ENCODE assay signal across 30 cellular contexts in genomic region chr1:119489201-119489600, GRCh38. TPM values are rescaled to one million over a fixed set of nuclear protein-coding genes. Genes with fewer than 3 reads are reported as not detected.
"Had no signal": no experiment of that assay in that cellular context is flagged by ENCODE, and none has a peak within 500 bp of the region (broad histone marks: within the 10 kb centered on the region; RNA-seq: fewer than 3 reads in every experiment).

No MANE protein-coding gene starts in this region.

- H3K4me1 ChIP-seq: left lung, right atrium auricular region, right lobe of liver, suprapubic skin, tibial artery, uterus had no signal

- H3K4me3 ChIP-seq: left lung, lung, mucosa of descending colon, ovary, right atrium auricular region, right lobe of liver, skin epidermis, suprapubic skin, thoracic aorta, tibial artery, uterus had no signal

- H3K27ac ChIP-seq: left lung, ovary, right atrium auricular region, right lobe of liver, skin epidermis, suprapubic skin, thoracic aorta, tibial artery, uterus had no signal

- H3K36me3 ChIP-seq: left lung, ovary, right atrium auricular region, right lobe of liver, suprapubic skin, thoracic aorta, tibial artery, uterus had no signal

- ATAC-seq: left colon; left lung; mucosa of descending colon; naive thymus-derived CD4-positive, alpha-beta T cell; natural killer cell treated with Interleukin-12 subunit alpha and Interleukin-12 subunit beta and Interleukin-15 and Interleukin-18, amount 100 ng/mL, for 72 hours; stimulated activated naive B cell treated with anti-CD40 and anti-IgM and Interleukin-4, amounts not matched to agents 10 μg/mL and 1 μg/mL and 100 μg/mL, for 72 hours; stimulated activated naive CD8-positive, alpha-beta T cell treated with anti-CD3 and anti-CD28 coated beads, Interleukin-15, Interleukin-2, amounts not matched to agents 100 U/mL and 50 U/mL, for 24 hours had no signal

- DNase-seq: hippocampal formation; kidney glomerular epithelial cell; left colon; left lung; mesendoderm; midbrain; mucosa of descending colon; naive thymus-derived CD4-positive, alpha-beta T cell; ovary; right lobe of liver; stimulated activated CD4-positive, alpha-beta T cell treated with anti-CD3 and anti-CD28 coated beads, Interleukin-12 subunit alpha, Interleukin-12 subunit beta, amount 100 ng/mL, for 4 hours; stimulated activated CD4-positive, alpha-beta T cell treated with anti-CD3 and anti-CD28 coated beads, Interleukin-15, amount 100 ng/mL, for 24 hours; stimulated activated CD4-positive, alpha-beta T cell treated with anti-CD3 and anti-CD28 coated beads, Interleukin-2, amount 100 ng/mL, for 24 hours; stimulated activated CD4-positive, alpha-beta T cell treated with anti-CD3 and anti-CD28 coated beads, Interleukin-4, amount 100 ng/mL, for 1 hour; stimulated activated naive B cell treated with anti-CD40 and anti-IgM and Interleukin-4, amounts not matched to agents 10 μg/mL and 1 μg/mL and 100 μg/mL, for 72 hours; stimulated activated naive CD8-positive, alpha-beta T cell treated with anti-CD3 and anti-CD28 coated beads, Interleukin-15, Interleukin-2, amounts not matched to agents 100 U/mL and 50 U/mL, for 24 hours; tibial artery; uterus had no signal

- H3K9me3 ChIP-seq: left lung, mucosa of descending colon, ovary, right atrium auricular region, right lobe of liver, suprapubic skin, thoracic aorta, tibial artery had no signal

RNA-seq across cellular contexts. Expression of gene HSD3B1, which starts 17.8 kb away (rescaled TPM):
- total RNA-seq: left lung; lung; myocyte; naive thymus-derived CD4-positive, alpha-beta T cell; natural killer cell treated with Interleukin-12 subunit alpha and Interleukin-12 subunit beta and Interleukin-15 and Interleukin-18, amount 100 ng/mL, for 72 hours; omental fat pad; ovary; progenitor cell of endocrine pancreas; pulmonary artery endothelial cell; renal cortical epithelial cell; right atrium auricular region; thoracic aorta; uterus had no signal
- polyA plus RNA-seq: lung; naive thymus-derived CD4-positive, alpha-beta T cell; neural cell had no signal
